In the genomic region with DNA sequence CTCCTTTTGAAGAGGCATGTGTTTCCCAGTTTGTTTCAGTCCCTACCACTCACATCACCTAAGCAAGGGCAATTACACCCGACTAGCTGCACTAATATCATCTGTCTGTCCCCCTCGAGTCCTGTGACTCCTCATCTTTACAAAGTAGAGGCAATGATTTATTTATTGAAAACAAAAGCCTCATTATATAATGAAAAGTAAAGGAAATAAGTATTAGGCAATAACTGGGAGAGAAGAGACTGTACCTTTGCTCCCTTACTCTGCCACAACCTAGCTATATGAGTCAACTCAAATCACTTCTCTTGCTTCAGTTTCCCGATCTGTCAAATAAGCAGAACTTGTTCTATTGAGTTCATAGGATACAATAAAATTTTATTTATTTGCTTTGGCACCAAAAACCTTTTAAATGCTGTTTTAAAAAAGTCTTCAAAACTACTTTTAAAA, we compare ENCODE assay signal across 24 cellular contexts. TPM values are rescaled to one million over a fixed set of nuclear protein-coding genes. Genes with fewer than 3 reads are reported as not detected.
A peak's percentile ranks its signal among the peaks of the same experiment; 100 is the strongest.
DNase-seq lines count a peak whose midpoint lies in the region; ATAC-seq and TF ChIP-seq lines count a peak whose summit lies in the region.
"Had no signal": no experiment of that assay in that cellular context is flagged by ENCODE, and none has a peak within 500 bp of the region (broad histone marks: within the 10 kb centered on the region; RNA-seq: fewer than 3 reads in every experiment).

No MANE protein-coding gene starts in this region.

- no peak overlapping the region for H3K9ac ChIP-seq in liver (ENCODE audit: low read depth in 1 of 2, low read length in 2 of 2)
- H3K9ac ChIP-seq: BLaER1, SK-N-SH had no signal

- no peaks in the 10 kb centered on the region for H3K4me1 ChIP-seq in breast epithelium
- H3K4me1 ChIP-seq in liver (ENCODE audit: control insufficient read depth in 4 of 4, insufficient read depth in 4 of 4, low read length in 3 of 4) = peaks cover 8 to 22% (median 17%) of the 10 kb centered on the region in 4 donors

- H3K4me1 Mint-ChIP-seq in MCF 10A (ENCODE audit: insufficient read depth, unreplicated experiment) = peaks cover 11% of the 10 kb centered on the region
- peaks cover 3% of the 10 kb centered on the region for H3K4me1 Mint-ChIP-seq in T-helper 17 cell

- DNase-seq in MCF 10A (ENCODE audit: unreplicated experiment) (no peak), breast epithelium (ENCODE audit: low spot score in 2 of 2) (no peak), epithelial cell of prostate (ENCODE audit: low read depth, low spot score) (no peak), T-helper 17 cell (no peak), left cardiac atrium (no peak)
- DNase-seq: ACHN; CD4-positive, alpha-beta memory T cell; DND-41; GOT3; Kasumi-1; NCI-H1092 treated with DMSO at 0.1 percent for 48 hours; NCI-H1436 treated with DMSO at 0.1 percent for 48 hours; NCI-H1930; NCI-H748 treated with DMSO at 0.1 percent for 48 hours; SHP77 treated with DMSO at 0.1 percent for 48 hours; SK-N-SH had no signal

- no peaks in the 10 kb centered on the region for H3K9me3 Mint-ChIP-seq in MCF 10A (ENCODE audit: unreplicated experiment)
- H3K9me3 Mint-ChIP-seq: CD4-positive, alpha-beta memory T cell had no signal

- intact Hi-C loops in MCF 10A (cut with micrococcal nuclease) = no loop called here
- intact Hi-C loops in breast epithelium (cut with DNase I; ENCODE audit: low total_unique reads) = no loop called here
- intact Hi-C loops in left cardiac atrium (cut with DNase I) = no loop called here

- TSS peak; percentile 5 for BruUV-seq in MCF 10A (replicated peaks; lab: Mats Ljungman, UMichigan)

- no peak overlapping the region for H3K27ac ChIP-seq in breast epithelium
- H3K27ac ChIP-seq in epithelial cell of prostate = peak overlapping the region; percentile 7
- peak overlapping the region in 1 of 2 donors; percentile 2 for H3K27ac ChIP-seq in liver (ENCODE audit: low read depth in 1 of 2, low read length in 2 of 2)
- H3K27ac ChIP-seq: 22Rv1, BLaER1, RWPE1 had no signal

- ATAC-seq in T-helper 17 cell (no peak), GM19023 (IDR thresholded peaks at IDR 0.05; ENCODE audit: unreplicated experiment) (no peak), left cardiac atrium (no peak), GM21390 (IDR thresholded peaks at IDR 0.05; ENCODE audit: unreplicated experiment) (no peak)
- ATAC-seq: GM12878, HCT116 had no signal

- H3K4me3 Mint-ChIP-seq in MCF 10A (ENCODE audit: unreplicated experiment) (no peak overlapping the region), T-helper 17 cell (no peak overlapping the region)
- H3K4me3 Mint-ChIP-seq: CD4-positive, alpha-beta memory T cell had no signal

- peak; percentile 10 to 19 for TF ChIP-seq RAD21 in liver (IDR thresholded peaks at IDR 0.05)

- WGBS in liver = 40% methylated on average over 3 of the region's 3 CpGs

- TF ChIP-seq POLR2A in breast epithelium (IDR thresholded peaks at IDR 0.05) = no peak

- H3K27me3 Mint-ChIP-seq in MCF 10A (ENCODE audit: insufficient read depth, unreplicated experiment) = no peaks in the 10 kb centered on the region
- no peaks in the 10 kb centered on the region for H3K27me3 Mint-ChIP-seq in T-helper 17 cell
- H3K27me3 Mint-ChIP-seq: CD4-positive, alpha-beta memory T cell had no signal

- H3K4me3 ChIP-seq in breast epithelium (no peak overlapping the region), liver (ENCODE audit: low read depth in 1 of 3, low read length in 3 of 3) (no peak overlapping the region)
- H3K4me3 ChIP-seq: BLaER1, GM12878 had no signal

- H3K27me3 ChIP-seq in breast epithelium (no peaks in the 10 kb centered on the region), liver (ENCODE audit: control insufficient read depth in 4 of 4, insufficient read depth in 4 of 4, low read length in 3 of 4) (no peaks in the 10 kb centered on the region)
- H3K27me3 ChIP-seq: BLaER1 had no signal

- H3K36me3 ChIP-seq in breast epithelium (no peaks in the 10 kb centered on the region), liver (ENCODE audit: control insufficient read depth in 4 of 4, insufficient read depth in 3 of 4, low read depth in 1 of 4, low read length in 3 of 4) (peaks cover 5 to 42% (median 19%) of the 10 kb centered on the region in 4 donors)

- H3K36me3 Mint-ChIP-seq in MCF 10A (ENCODE audit: insufficient read depth, unreplicated experiment) = peaks cover 81% of the 10 kb centered on the region
- peaks cover 6% of the 10 kb centered on the region for H3K36me3 Mint-ChIP-seq in T-helper 17 cell (ENCODE audit: low read depth)

- POLR2A ChIA-PET in MCF 10A (lab: Yijun Ruan, JAX) = interaction anchor here (0.7 to 2.2 kb wide), 5 partner anchors 10 to 235 kb away, joined by 3 to 7 read pairs (median 6); a partner anchor contains a TSS

- H3K9me3 ChIP-seq in breast epithelium = no peaks in the 10 kb centered on the region
- H3K9me3 ChIP-seq in liver (ENCODE audit: control insufficient read depth in 4 of 4, low read length in 3 of 4) = no peaks in the 10 kb centered on the region
- H3K9me3 ChIP-seq in T-helper 17 cell (ENCODE audit: control insufficient read depth, low read length, poor library complexity, severe bottlenecking) = no peaks in the 10 kb centered on the region
- H3K9me3 ChIP-seq: BLaER1, SK-N-SH had no signal

- H3K27ac Mint-ChIP-seq in MCF 10A (ENCODE audit: low read depth, unreplicated experiment) (no peak overlapping the region), T-helper 17 cell (no peak overlapping the region)
- H3K27ac Mint-ChIP-seq: CD4-positive, alpha-beta memory T cell had no signal

- CTCF ChIA-PET in MCF 10A (lab: Yijun Ruan, JAX) = interaction anchor here (1.0 to 1.7 kb wide), 2 partner anchors 12 to 34 kb away, joined by 4 to 5 read pairs; no protein-coding TSS in a partner anchor

- TF ChIP-seq CTCF in MCF 10A (IDR thresholded peaks at IDR 0.05; ENCODE audit: unreplicated experiment) (no peak), breast epithelium (IDR thresholded peaks at IDR 0.05) (no peak), liver (IDR thresholded peaks at IDR 0.05; ENCODE audit: low read depth, low read length, missing input control) (no peak)

TF ChIP-seq in liver, 16 proteins besides CTCF, POLR2A, EP300 and RAD21:
- TF ChIP-seq NR2F2 (IDR thresholded peaks at IDR 0.05) (no peak), JUND (IDR thresholded peaks at IDR 0.05) (peak in 1 of 2 donors; percentile 55), SP1 (IDR thresholded peaks at IDR 0.05) (peak; percentile 38), EGR1 (IDR thresholded peaks at IDR 0.05; ENCODE audit: low read depth in 2 of 2) (no peak), HNF4G (IDR thresholded peaks at IDR 0.05) (peak; percentile 50), RXRA (IDR thresholded peaks at IDR 0.05) (peak in 1 of 2 donors; percentile 54), HNF4A (conservative IDR thresholded peaks at IDR 0.05) (peak; percentile 76 to 80)
- TF ChIP-seq, protein P1, sequence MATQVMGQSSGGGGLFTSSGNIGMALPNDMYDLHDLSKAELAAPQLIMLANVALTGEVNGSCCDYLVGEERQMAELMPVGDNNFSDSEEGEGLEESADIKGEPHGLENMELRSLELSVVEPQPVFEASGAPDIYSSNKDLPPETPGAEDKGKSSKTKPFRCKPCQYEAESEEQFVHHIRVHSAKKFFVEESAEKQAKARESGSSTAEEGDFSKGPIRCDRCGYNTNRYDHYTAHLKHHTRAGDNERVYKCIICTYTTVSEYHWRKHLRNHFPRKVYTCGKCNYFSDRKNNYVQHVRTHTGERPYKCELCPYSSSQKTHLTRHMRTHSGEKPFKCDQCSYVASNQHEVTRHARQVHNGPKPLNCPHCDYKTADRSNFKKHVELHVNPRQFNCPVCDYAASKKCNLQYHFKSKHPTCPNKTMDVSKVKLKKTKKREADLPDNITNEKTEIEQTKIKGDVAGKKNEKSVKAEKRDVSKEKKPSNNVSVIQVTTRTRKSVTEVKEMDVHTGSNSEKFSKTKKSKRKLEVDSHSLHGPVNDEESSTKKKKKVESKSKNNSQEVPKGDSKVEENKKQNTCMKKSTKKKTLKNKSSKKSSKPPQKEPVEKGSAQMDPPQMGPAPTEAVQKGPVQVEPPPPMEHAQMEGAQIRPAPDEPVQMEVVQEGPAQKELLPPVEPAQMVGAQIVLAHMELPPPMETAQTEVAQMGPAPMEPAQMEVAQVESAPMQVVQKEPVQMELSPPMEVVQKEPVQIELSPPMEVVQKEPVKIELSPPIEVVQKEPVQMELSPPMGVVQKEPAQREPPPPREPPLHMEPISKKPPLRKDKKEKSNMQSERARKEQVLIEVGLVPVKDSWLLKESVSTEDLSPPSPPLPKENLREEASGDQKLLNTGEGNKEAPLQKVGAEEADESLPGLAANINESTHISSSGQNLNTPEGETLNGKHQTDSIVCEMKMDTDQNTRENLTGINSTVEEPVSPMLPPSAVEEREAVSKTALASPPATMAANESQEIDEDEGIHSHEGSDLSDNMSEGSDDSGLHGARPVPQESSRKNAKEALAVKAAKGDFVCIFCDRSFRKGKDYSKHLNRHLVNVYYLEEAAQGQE (IDR thresholded peaks at IDR 0.05) = peak; percentile 15
- TF ChIP-seq, protein P2, sequence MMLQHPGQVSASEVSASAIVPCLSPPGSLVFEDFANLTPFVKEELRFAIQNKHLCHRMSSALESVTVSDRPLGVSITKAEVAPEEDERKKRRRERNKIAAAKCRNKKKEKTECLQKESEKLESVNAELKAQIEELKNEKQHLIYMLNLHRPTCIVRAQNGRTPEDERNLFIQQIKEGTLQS (IDR thresholded peaks at IDR 0.05) = peak; percentile 24

RNA-seq across cellular contexts. Expression of a gene that starts 38.9 kb away (rescaled TPM):
- total RNA-seq in MCF 10A (2022) = 271 and 297 TPM in 2 replicates
- total RNA-seq in breast epithelium = 10 to 100 TPM; 55.0 to 90.9 (median 77.7) TPM
- total RNA-seq in liver = 10 to 100 TPM; 60.2 to 60.3 TPM
- 10 to 100 TPM; 17.0 to 19.3 TPM for polyA plus RNA-seq in liver
- 10 to 100 TPM; 63.8 to 69.0 TPM for total RNA-seq in T-helper 17 cell
- total RNA-seq in left cardiac atrium = 100 to 1,000 TPM in 1 of 2 donors, 10 to 100 TPM in 1; 86.4 to 110 TPM

RNA-seq across cellular contexts. Expression of a gene that starts 42.3 kb away (rescaled TPM):
- 32.5 and 36.0 TPM in 2 replicates for total RNA-seq in MCF 10A (2022)
- 10 to 100 TPM; 37.7 to 56.6 (median 42.3) TPM for total RNA-seq in breast epithelium
- total RNA-seq in liver = 10 to 100 TPM; 14.4 to 18.9 TPM
- polyA plus RNA-seq in liver = 1 to 10 TPM; 8.7 to 9.4 TPM
- total RNA-seq in T-helper 17 cell = 10 to 100 TPM; 20.6 to 29.4 TPM
- 10 to 100 TPM; 23.7 to 24.3 TPM for total RNA-seq in left cardiac atrium
